In the genomic region with DNA sequence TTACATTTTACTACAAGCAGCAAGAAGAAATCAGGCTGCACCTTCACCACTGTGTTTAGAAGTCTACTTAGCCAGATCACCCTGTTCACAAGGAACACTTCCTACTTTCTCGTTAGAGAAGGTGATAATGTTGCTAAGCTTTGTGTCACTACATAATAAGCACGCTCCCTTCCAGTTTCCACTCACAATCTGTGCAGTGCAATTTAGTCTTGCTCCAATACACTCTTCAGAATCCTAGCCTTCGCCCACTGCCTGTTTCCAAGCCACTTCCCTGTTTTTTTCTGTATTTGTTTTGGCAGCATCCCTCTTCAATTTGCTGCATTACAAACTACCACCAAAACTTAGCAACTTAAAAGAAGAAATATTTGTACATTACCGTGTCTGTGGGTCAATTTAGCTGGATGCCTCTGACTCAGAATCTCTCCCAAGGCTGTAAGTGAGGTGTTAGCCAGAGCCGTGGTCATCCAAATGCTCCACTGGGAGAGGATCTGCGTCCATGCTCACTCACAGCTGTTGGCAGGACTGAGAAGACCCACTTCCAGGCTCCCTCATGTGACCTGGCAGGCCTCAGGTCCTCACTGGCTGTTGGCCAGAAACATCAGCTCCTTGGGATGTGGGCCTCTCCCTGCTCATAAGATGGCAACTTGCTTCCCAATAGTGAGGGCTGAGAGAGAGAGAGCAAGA, we compare ENCODE assay signal across 13 cellular contexts.
DNase-seq lines count a peak whose midpoint lies in the region; ATAC-seq and TF ChIP-seq lines count a peak whose summit lies in the region.
"Had no signal": no experiment of that assay in that cellular context is flagged by ENCODE, and none has a peak within 500 bp of the region (broad histone marks: within the 10 kb centered on the region; RNA-seq: fewer than 3 reads in every experiment).

No MANE protein-coding gene starts in this region.

- TF ChIP-seq CTCF in choroid plexus epithelial cell (conservative IDR thresholded peaks at IDR 0.05; ENCODE audit: low read depth, low read length) (no peak), GM13976 (IDR thresholded peaks at IDR 0.05; ENCODE audit: borderline replicate concordance, control extremely low read depth, extremely low read depth, insufficient read depth, missing control alignments) (no peak)

- DNase-seq in LHCN-M2 (ENCODE audit: low read depth) (peak; percentile 97), choroid plexus epithelial cell (ENCODE audit: low read depth) (peak; percentile 61), medulla oblongata (ENCODE audit: extremely low spot score) (peak; percentile 81), superior temporal gyrus (ENCODE audit: extremely low spot score) (peak; percentile 65), CD1c-positive myeloid dendritic cell (ENCODE audit: extremely low spot score) (no peak), NCI-H1694 treated with DMSO at 0.1 percent for 48 hours (lab: John Stamatoyannopoulos, UW) (no peak), GM13976 (ENCODE audit: low spot score) (no peak)
- DNase-seq: activated CD8-positive, alpha-beta memory T cell treated with anti-CD3 and anti-CD28 coated beads, Interleukin-2, amount 10 ng/mL, durations not matched to agents 7 days and 5 days; amniotic stem cell; COR-L47; NCI-H524 treated with DMSO at 0.1 percent for 48 hours; stomach had no signal

- no peak for ATAC-seq in GM19328 (IDR thresholded peaks at IDR 0.05; ENCODE audit: unreplicated experiment)
- ATAC-seq: activated CD8-positive, alpha-beta memory T cell treated with anti-CD3 and anti-CD28 coated beads, Interleukin-2, amount 10 ng/mL, durations not matched to agents 7 days and 5 days had no signal

- in situ Hi-C loops in GM13976 (cut with MboI; ENCODE audit: low sequenced_read_pairs, unreplicated experiment) = no loop called here

- no peak overlapping the region for H3K4me3 ChIP-seq in choroid plexus epithelial cell (ENCODE audit: low read depth, low read length)
- H3K4me3 ChIP-seq: stomach had no signal

Comparison
In these comparisons a context has a peak if more than half of its experiments do, and no peak if none do; other contexts are left out.
1. DNase-seq: peak in LHCN-M2 (single experiment), choroid plexus epithelial cell (single experiment), medulla oblongata (single experiment) and superior temporal gyrus (single experiment); none in CD1c-positive myeloid dendritic cell (single experiment), NCI-H1694 treated with DMSO at 0.1 percent for 48 hours (single experiment) and GM13976 (single experiment).